ENCODE assay signal across 1 cellular context in the genomic region with DNA sequence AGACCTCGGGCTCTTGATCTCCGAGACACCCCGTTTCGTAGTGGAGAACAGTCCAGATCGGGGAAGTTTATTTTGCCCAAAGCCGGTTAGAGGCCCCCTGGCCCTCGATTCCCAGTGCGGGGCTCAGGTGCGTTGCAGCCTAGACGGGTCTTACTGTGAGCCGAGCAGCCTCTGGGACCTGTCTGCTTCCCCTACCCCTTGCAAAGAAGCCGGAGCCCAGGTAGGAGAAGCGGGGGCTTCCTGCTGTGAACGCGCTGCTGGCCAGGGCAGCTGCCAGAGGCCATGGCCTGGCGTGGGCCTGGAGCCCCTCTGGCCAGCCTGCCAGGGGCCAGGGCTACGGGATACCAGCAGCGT.
TF ChIP-seq lines count a peak whose summit lies in the region.

No MANE protein-coding gene starts in this region.

TF ChIP-seq in H1, 55 proteins besides CTCF, POLR2A, EP300 and RAD21:
- TF ChIP-seq KDM4A (IDR thresholded peaks at IDR 0.05; ENCODE audit: low read depth, low read length, severe bottlenecking): peak; percentile 34
- TF ChIP-seq POLR2AphosphoS5 (IDR thresholded peaks at IDR 0.05; ENCODE audit: low read depth, low read length): no peak
